Comparison of ENCODE assay signal across 1 cellular context in genomic region chr7:36526720-36527548, GRCh38.
TF ChIP-seq lines count a peak whose summit lies in the region.

No MANE protein-coding gene starts in this region.

TF ChIP-seq in HepG2, 621 proteins besides CTCF, POLR2A, EP300 and RAD21 (continued from another document):
- TF ChIP-seq ZHX2 (IDR thresholded peaks at IDR 0.05; ENCODE audit: low read depth) (no peak), ZHX2 (CRISPR knock-in tag; IDR thresholded peaks at IDR 0.05; ENCODE audit: borderline replicate concordance) (no peak), ZNF547 (CRISPR knock-in tag; IDR thresholded peaks at IDR 0.05) (no peak), FOSL2 (CRISPR knock-in tag; IDR thresholded peaks at IDR 0.05) (peak; percentile 59), NFE2 (CRISPR knock-in tag; IDR thresholded peaks at IDR 0.05) (0 out of 2 replicates have a peak, but pooled peaks have one; percentile 52), MAFF (IDR thresholded peaks at IDR 0.05; ENCODE audit: low read depth, low read length) (0 out of 2 replicates have a peak, but pooled peaks have one; percentile 5), BCL6 (CRISPR knock-in tag; IDR thresholded peaks at IDR 0.05) (no peak)
